In genomic region chr1:241275981-241276380, GRCh38 we compare ENCODE assay signal across 20 cellular contexts.
DNase-seq lines count a peak whose midpoint lies in the region; ATAC-seq and TF ChIP-seq lines count a peak whose summit lies in the region.
"Had no signal": no experiment of that assay in that cellular context is flagged by ENCODE, and none has a peak within 500 bp of the region (broad histone marks: within the 10 kb centered on the region; RNA-seq: fewer than 3 reads in every experiment).

No MANE protein-coding gene starts in this region.

- ATAC-seq in RWPE2 (ENCODE audit: low read depth) (peak; percentile 67; the same call in 2 of the 3 replicates), mucosa of descending colon (no peak)
- ATAC-seq: Panc1, SK-N-SH treated with all-trans-retinoic acid at 6 μM for 48 hours, T-cell had no signal

- H3K27me3 ChIP-seq in RWPE2 (ENCODE audit: insufficient read depth, poor library complexity, severe bottlenecking), result no peaks in the 10 kb centered on the region
- H3K27me3 ChIP-seq in BE2C, result no peaks in the 10 kb centered on the region

- intact Hi-C loops in lower leg skin (cut with DNase I; ENCODE audit: low total_unique reads), result no loop called here
- intact Hi-C loops in mucosa of descending colon (cut with DNase I, micrococcal nuclease), result no loop called here

- TF ChIP-seq CTCF in RWPE2 (IDR thresholded peaks at IDR 0.05; ENCODE audit: poor library complexity, severe bottlenecking), result no peak
- no peak for TF ChIP-seq CTCF in lower leg skin (IDR thresholded peaks at IDR 0.05)
- no peak for TF ChIP-seq CTCF in mucosa of descending colon (IDR thresholded peaks at IDR 0.05)
- TF ChIP-seq CTCF in BE2C (IDR thresholded peaks at IDR 0.05; ENCODE audit: low read depth, low read length), result no peak

- peak; percentile 47 for DNase-seq in A172 (ENCODE audit: low spot score)
- DNase-seq in HT1080 (ENCODE audit: low read depth), result peak; percentile 56
- no peak for DNase-seq in RWPE2 (ENCODE audit: low spot score)
- DNase-seq in renal cortical epithelial cell (ENCODE audit: low read depth), result peak; percentile 8
- no peak for DNase-seq in lower leg skin (ENCODE audit: low spot score in 2 of 2)
- DNase-seq in mucosa of descending colon, result no peak
- no peak for DNase-seq in BE2C
- DNase-seq: DMS79 treated with DMSO at 0.1 percent for 48 hours, GOT3, Kasumi-1, MM.1S, NCI-H1092, NCI-H1436, NCI-H2029, NCI-H226, NCI-H510A treated with DMSO at 0.1 percent for 48 hours, NCI-H748 treated with DMSO at 0.1 percent for 48 hours, T-cell had no signal

- peaks cover 5% of the 10 kb centered on the region for H3K4me1 ChIP-seq in RWPE2 (ENCODE audit: insufficient read depth, poor library complexity, severe bottlenecking)
- H3K4me1 ChIP-seq in mucosa of descending colon (ENCODE audit: low read depth), result no peaks in the 10 kb centered on the region
- H3K4me1 ChIP-seq in BE2C, result no peaks in the 10 kb centered on the region

- no peaks in the 10 kb centered on the region for H3K36me3 ChIP-seq in RWPE2 (ENCODE audit: low read depth)
- H3K36me3 ChIP-seq in mucosa of descending colon (ENCODE audit: low read depth), result no peaks in the 10 kb centered on the region
- H3K36me3 ChIP-seq in BE2C, result no peaks in the 10 kb centered on the region

- H3K9me3 ChIP-seq in RWPE2 (ENCODE audit: severe bottlenecking) (no peaks in the 10 kb centered on the region), mucosa of descending colon (peaks cover 5% of the 10 kb centered on the region), BE2C (no peaks in the 10 kb centered on the region; the same call in 1 of the 2 replicates)

- WGBS in lower leg skin, 2 donors, result 80 to 83% methylated on average over 5 of the region's 5 CpGs

- TF ChIP-seq POLR2A in lower leg skin (IDR thresholded peaks at IDR 0.05), result no peak

- H3K4me3 ChIP-seq in RWPE2 (ENCODE audit: severe bottlenecking) (no peak overlapping the region), lower leg skin (ENCODE audit: low read depth, poor library complexity, severe bottlenecking) (no peak overlapping the region), mucosa of descending colon (no peak overlapping the region), BE2C (ENCODE audit: low read depth, low read length) (no peak overlapping the region)

- H3K27ac ChIP-seq in RWPE2 (ENCODE audit: poor library complexity, severe bottlenecking), result no peak overlapping the region

Comparison
In these comparisons a context has a peak if more than half of its experiments do, and no peak if none do; other contexts are left out.
1. DNase-seq: peak in A172 (single experiment), HT1080 (single experiment) and renal cortical epithelial cell (single experiment); none in RWPE2 (single experiment), lower leg skin (0 of 2), mucosa of descending colon (0 of 3) and BE2C (single experiment).